In genomic region chr10:119541459-119542356, GRCh38 we compare ENCODE assay signal across 8 cellular contexts. TPM values are rescaled to one million over a fixed set of nuclear protein-coding genes. Genes with fewer than 3 reads are reported as not detected.
A peak's percentile ranks its signal among the peaks of the same experiment; 100 is the strongest.
DNase-seq lines count a peak whose midpoint lies in the region; ATAC-seq, FAIRE-seq and TF ChIP-seq lines count a peak whose summit lies in the region.

No MANE protein-coding gene starts in this region.

- H3K4me2 ChIP-seq in K562 (ENCODE audit: insufficient read depth, low read length), result peak overlapping the region; percentile 77

- peaks cover 43 to 58% (median 53%) of the 10 kb centered on the region in 3 donors for H3K4me1 Mint-ChIP-seq in T-cell

- H3K36me3 Mint-ChIP-seq in T-cell, result no peaks in the 10 kb centered on the region

- intact Hi-C loops in K562 (cut with micrococcal nuclease), result loop anchor here (5.0 to 10.0 kb wide), 4 partner anchors 44 to 334 kb away; partner anchors contain the start of genes BAG3 and GRK5
- intact Hi-C loops in lower lobe of right lung (cut with DNase I), result no loop called here

- peak overlapping the region; percentile 82; the same call in 1 of the 2 replicates for H2AFZ ChIP-seq in K562 (ENCODE audit: low read depth, low read length)

- H3K4me3 ChIP-seq in K562 (peak overlapping the region; percentile 70), lower lobe of right lung (peak overlapping the region; percentile 75)

- peak overlapping the region; percentile 96 to 98 for H3K27ac Mint-ChIP-seq in T-cell

- BruUV-seq in K562 (replicated peaks; lab: Mats Ljungman, UMichigan), result no TSS peak

- H3K4me3 Mint-ChIP-seq in T-cell, result peak overlapping the region; percentile 83 to 92 (median 85)

- ATAC-seq in T-cell (replicated peaks in 1 of 4) (peak; percentile 14 to 19 (median 16)), K562 (peak; percentile 13), lower lobe of right lung (peak; percentile 16 to 46), HG03521 (IDR thresholded peaks at IDR 0.05; ENCODE audit: unreplicated experiment) (no peak), GM18907 (IDR thresholded peaks at IDR 0.05; ENCODE audit: unreplicated experiment) (no peak)

- in situ Hi-C loops in K562 (cut with MboI), result no loop called here

- FAIRE-seq in K562 (lab: Jason Lieb, UNC), result no peak

- H3K9me3 ChIP-seq in K562 (replicated peaks; ENCODE audit: control insufficient read depth, insufficient read depth, low read depth, low read length), result no peaks in the 10 kb centered on the region
- H3K9me3 ChIP-seq in lower lobe of right lung, result no peaks in the 10 kb centered on the region

- TF ChIP-seq RAD21 in K562 (CRISPR knock-in tag; conservative IDR thresholded peaks at IDR 0.05 in 1 of 2, IDR thresholded peaks at IDR 0.05 in 1 of 2), result no peak

- TF ChIP-seq POLR2A in K562 (conservative IDR thresholded peaks at IDR 0.05), result no peak

- peaks cover 5% of the 10 kb centered on the region; the same call in 1 of the 3 replicates for H3K36me3 ChIP-seq in K562 (ENCODE audit: control insufficient read depth, insufficient read depth, low read length)
- H3K36me3 ChIP-seq in lower lobe of right lung, result no peaks in the 10 kb centered on the region

- 0 out of 2 replicates have a peak, but pooled peaks cover 5% of the 10 kb centered on the region for H4K20me1 ChIP-seq in K562 (replicated peaks; ENCODE audit: control insufficient read depth, insufficient read depth, low read length)

- peaks cover 18 to 55% of the 10 kb centered on the region in 2 experiments for H3K4me1 ChIP-seq in K562 (replicated peaks in 1 of 2; ENCODE audit: control insufficient read depth in 2 of 2, insufficient read depth in 2 of 2, low read length in 2 of 2)
- H3K4me1 ChIP-seq in lower lobe of right lung, result peaks cover 29% of the 10 kb centered on the region

- peak overlapping the region; percentile 69 to 90 for H3K9ac ChIP-seq in K562 (ENCODE audit: insufficient read depth in 1 of 2, low read depth in 2 of 2, low read length in 2 of 2)

- CTCF ChIA-PET in T-cell (lab: Charles Lee) (interaction anchor here in 1 of 2 donors (1.0 to 2.5 kb wide), 7 partner anchors 16 to 333 kb away, joined by 3 to 12 read pairs (median 5); no protein-coding TSS in a partner anchor), K562 (lab: Yijun Ruan, JAX; ENCODE audit: low intra/inter-chr PET ratio) (no interaction called here)

- POLR2A ChIA-PET in T-cell (lab: Charles Lee) (interaction anchor here (0.5 to 1.2 kb wide), 3 partner anchors 16 to 52 kb away, joined by 3 to 5 read pairs (median 3); no protein-coding TSS in a partner anchor), K562 (lab: Yijun Ruan, JAX) (interaction anchor here (0.5 to 1.1 kb wide), 4 partner anchors 46 to 365 kb away, joined by 3 to 4 read pairs (median 4); no protein-coding TSS in a partner anchor)

- H3K79me2 ChIP-seq in K562 (ENCODE audit: control insufficient read depth, insufficient read depth, low read length), result peaks cover 57% of the 10 kb centered on the region

- H3K27me3 ChIP-seq in K562 (ENCODE audit: control insufficient read depth in 2 of 2, insufficient read depth in 2 of 2, low read length in 2 of 2), result no peaks in the 10 kb centered on the region
- peaks cover 6% of the 10 kb centered on the region for H3K27me3 ChIP-seq in lower lobe of right lung (ENCODE audit: low read depth)

- H3K9me1 ChIP-seq in K562 (ENCODE audit: control insufficient read depth, insufficient read depth, low read length), result no peaks in the 10 kb centered on the region

- no peaks in the 10 kb centered on the region for H3K9me3 Mint-ChIP-seq in T-cell

- no peak for TF ChIP-seq EP300 in K562 (IDR thresholded peaks at IDR 0.05; ENCODE audit: low read length)

- DNase-seq in DMS 273 (lab: John Stamatoyannopoulos, UW; ENCODE audit: unreplicated experiment) (peak; percentile 18), DMS 273 treated with DMSO at 0.1 percent for 48 hours (lab: John Stamatoyannopoulos, UW) (no peak), T-cell (peak in 29 of 34 experiments; percentile 17 to 55 (median 34)), K562 (ENCODE audit: extremely low read depth in 1 of 4, low spot score in 3 of 4) (peak in 3 of 4 experiments; percentile 26 to 37 (median 28)), lower lobe of right lung (peak; percentile 77)
- DNase-seq in stimulated activated CD8-positive, alpha-beta memory T cell treated with anti-CD3 and anti-CD28 coated beads, Interleukin-4, amount 100 ng/mL, for 1 hour (ENCODE audit: low read depth in 2 of 2, low spot score in 1 of 2), result peak; percentile 18 to 28

- WGBS in K562 (ENCODE audit: insufficient coverage, low coverage, missing lambda C conversion rate), result under 1% methylated on average over 33 of the region's 57 CpGs

- peak overlapping the region; percentile 75; the same call in 1 of the 3 replicates for H3K27ac ChIP-seq in K562 (ENCODE audit: extremely low read depth, low read depth, low read length)
- peak overlapping the region; percentile 74 for H3K27ac ChIP-seq in lower lobe of right lung

- no peaks in the 10 kb centered on the region for H3K27me3 Mint-ChIP-seq in T-cell

- TF ChIP-seq CTCF in K562 (IDR thresholded peaks at IDR 0.05 in 2 of 3, conservative IDR thresholded peaks at IDR 0.05 in 1 of 3; ENCODE audit: insufficient read depth in 2 of 3, low read depth in 1 of 3, low read length in 3 of 3), result no peak
- no peak for TF ChIP-seq CTCF in lower lobe of right lung (IDR thresholded peaks at IDR 0.05)

TF ChIP-seq in K562, 482 proteins besides CTCF, POLR2A, EP300 and RAD21 (continues in another document):
- TF ChIP-seq RBBP5 (IDR thresholded peaks at IDR 0.05; ENCODE audit: borderline replicate concordance, insufficient read depth, low read length, poor library complexity, severe bottlenecking), result peak; percentile 58
- TF ChIP-seq POLR3G (IDR thresholded peaks at IDR 0.05; ENCODE audit: extremely low read depth, insufficient read length, insufficient replicate concordance), result no peak
- TF ChIP-seq CREM (IDR thresholded peaks at IDR 0.05; ENCODE audit: low read depth), result peak; percentile 42
- no peak for TF ChIP-seq CTCFL (IDR thresholded peaks at IDR 0.05; ENCODE audit: borderline replicate concordance, insufficient read depth, low read depth, low read length, poor library complexity, severe bottlenecking)
- TF ChIP-seq HNRNPLL (IDR thresholded peaks at IDR 0.05; ENCODE audit: low read depth, low read length, poor library complexity, severe bottlenecking), result peak; percentile 7
- TF ChIP-seq ZNF408 (CRISPR knock-in tag; IDR thresholded peaks at IDR 0.05; ENCODE audit: low read depth), result no peak

RNA-seq across cellular contexts. Expression of gene RGS10, which starts 0.8 kb away (rescaled TPM):
- 100 to 1,000 TPM in 4 of 5 donors, 10 to 100 TPM in 1; 77.1 to 163 (median 155) TPM for total RNA-seq in T-cell
- 9.5 and 17.1 TPM in 2 replicates for total RNA-seq in K562 (2011; cell fraction: chromatin; rRNA removed; ENCODE audit: low replicate concordance)
- 9.5 and 11.8 TPM in 2 replicates for total RNA-seq in K562 (2011; cell fraction: nucleolus; rRNA removed)
- total RNA-seq in K562 (2011; cell fraction: nucleoplasm; rRNA removed), result 15.0 and 25.7 TPM in 2 replicates
- 47.6 and 61.8 TPM in 2 replicates for total RNA-seq in K562 (2014; rRNA removed)
- 67.5 and 76.1 TPM in 2 replicates for total RNA-seq in K562 (2014; rRNA removed; fragmentation: Illumina TruSeq; extraction: Trizol)
- total RNA-seq in K562 (2015; rRNA removed; fragmentation: Illumina TruSeq; extraction: Trizol), result 62.1 and 62.4 TPM in 2 replicates
- total RNA-seq in K562 (2021), result 56.6 and 59.1 TPM in 2 replicates
- polyA plus RNA-seq in K562 (2011; rRNA removed), result 89.3 and 123 TPM in 2 replicates
- polyA plus RNA-seq in K562 (2011; cell fraction: cytosol; rRNA removed), result 23.5 and 39.7 TPM in 2 replicates
- polyA plus RNA-seq in K562 (2011; cell fraction: nucleus; rRNA removed), result 17.6 and 25.4 TPM in 2 replicates
- polyA plus RNA-seq in K562 (2012), result 72.6 and 102 TPM in 2 replicates
- polyA plus RNA-seq in K562 (2014; fragmentation: Illumina TruSeq; extraction: Trizol), result 81.1 and 91.4 TPM in 2 replicates
- polyA plus RNA-seq in K562 (2014; fragmentation: Nextera tagmentation; extraction: Ambion mirVana), result 10 to 100 TPM; 31.9 to 43.7 TPM
- polyA plus RNA-seq in K562 (2014; rRNA removed), result 79.2 and 104 TPM in 2 replicates
- polyA minus RNA-seq in K562 (2011; rRNA and poly(A)+ RNA removed), result 48.6 and 52.8 TPM in 2 replicates
- polyA minus RNA-seq in K562 (2011; cell fraction: cytosol; rRNA and poly(A)+ RNA removed), result 21.9 and 24.2 TPM in 2 replicates
- polyA minus RNA-seq in K562 (2011; cell fraction: nucleus; rRNA and poly(A)+ RNA removed), result 4.6 and 9.9 TPM in 2 replicates
- 47.3 TPM for total RNA-seq in lower lobe of right lung

RNA-seq across cellular contexts. Expression of gene TIAL1, which starts 55.1 kb away (rescaled TPM):
- total RNA-seq in T-cell (100 to 1,000 TPM; 147 to 197 (median 156) TPM), K562 (2014; rRNA removed) (26.0 and 34.0 TPM in 2 replicates), K562 (2014; rRNA removed; fragmentation: Illumina TruSeq; extraction: Trizol) (53.6 and 58.2 TPM in 2 replicates), K562 (2015; rRNA removed; fragmentation: Illumina TruSeq; extraction: Trizol) (44.0 and 45.3 TPM in 2 replicates), K562 (2021) (119 and 126 TPM in 2 replicates), lower lobe of right lung (99.0 TPM)
- 198 and 514 TPM in 2 replicates for total RNA-seq in K562 (2011; cell fraction: chromatin; rRNA removed; ENCODE audit: low replicate concordance)
- 93.2 and 115 TPM in 2 replicates for total RNA-seq in K562 (2011; cell fraction: nucleolus; rRNA removed)
- total RNA-seq in K562 (2011; cell fraction: nucleoplasm; rRNA removed), result 178 and 179 TPM in 2 replicates
- polyA plus RNA-seq in K562 (2011; rRNA removed) (113 and 116 TPM in 2 replicates), K562 (2014; fragmentation: Illumina TruSeq; extraction: Trizol) (101 and 112 TPM in 2 replicates), K562 (2014; fragmentation: Nextera tagmentation; extraction: Ambion mirVana) (10 to 100 TPM; 22.5 to 30.8 TPM), K562 (2014; rRNA removed) (89.3 and 98.7 TPM in 2 replicates)
- polyA plus RNA-seq in K562 (2011; cell fraction: cytosol; rRNA removed), result 19.5 and 43.1 TPM in 2 replicates
- 192 and 336 TPM in 2 replicates for polyA plus RNA-seq in K562 (2011; cell fraction: nucleus; rRNA removed)
- 74.9 and 83.6 TPM in 2 replicates for polyA plus RNA-seq in K562 (2012)
- polyA minus RNA-seq in K562 (2011; rRNA and poly(A)+ RNA removed), result 85.9 and 92.3 TPM in 2 replicates
- 30.6 and 32.8 TPM in 2 replicates for polyA minus RNA-seq in K562 (2011; cell fraction: cytosol; rRNA and poly(A)+ RNA removed)
- polyA minus RNA-seq in K562 (2011; cell fraction: nucleus; rRNA and poly(A)+ RNA removed), result 52.5 and 99.1 TPM in 2 replicates

Comparison
In these comparisons a context has a peak if more than half of its experiments do, and no peak if none do; other contexts are left out.
1. ATAC-seq: peak in T-cell (4 of 4), K562 (single experiment) and lower lobe of right lung (2 of 2); none in HG03521 (single experiment) and GM18907 (single experiment).